Comparison of ENCODE assay signal across 8 cellular contexts in genomic region chr22:23182289-23183106, GRCh38. TPM values are rescaled to one million over a fixed set of nuclear protein-coding genes. Genes with fewer than 3 reads are reported as not detected.
DNase-seq lines count a peak whose midpoint lies in the region; ATAC-seq and TF ChIP-seq lines count a peak whose summit lies in the region.

No MANE protein-coding gene starts in this region.

- H2AFZ ChIP-seq in GM23338 (no peak overlapping the region), hepatocyte (no peak overlapping the region), smooth muscle cell (ENCODE audit: low read depth) (no peak overlapping the region)

- ATAC-seq in GM23338 (peak; percentile 1; the same call in 2 of the 3 replicates), GM18867 (IDR thresholded peaks at IDR 0.05; ENCODE audit: unreplicated experiment) (no peak), GM21529 (IDR thresholded peaks at IDR 0.05; ENCODE audit: unreplicated experiment) (no peak), GM18511 (IDR thresholded peaks at IDR 0.05; ENCODE audit: unreplicated experiment) (no peak)

- peak overlapping the region; percentile 93 for H3K4me2 ChIP-seq in GM23338
- peak overlapping the region; percentile 97 for H3K4me2 ChIP-seq in hepatocyte
- H3K4me2 ChIP-seq in smooth muscle cell = peak overlapping the region; percentile 77

- no peaks in the 10 kb centered on the region; the same call in 2 of the 3 replicates for H3K9me3 Mint-ChIP-seq in GM23338
- no peaks in the 10 kb centered on the region for H3K9me3 Mint-ChIP-seq in activated T-helper 2 cell treated with anti-CD3 and anti-CD28 coated beads, Interferon-gamma antibody, Interleukin-2, Interleukin-4, amounts not matched to agents 10 μg/mL and 5 μg/mL and 100 μg/mL, durations not matched to agents 14 hours and 24 hours and 36 hours

- peaks cover 62% of the 10 kb centered on the region for H3K4me1 Mint-ChIP-seq in GM23338
- peaks cover 46% of the 10 kb centered on the region for H3K4me1 Mint-ChIP-seq in activated T-helper 2 cell treated with anti-CD3 and anti-CD28 coated beads, Interferon-gamma antibody, Interleukin-2, Interleukin-4, amounts not matched to agents 10 μg/mL and 5 μg/mL and 100 μg/mL, durations not matched to agents 14 hours and 24 hours and 36 hours (ENCODE audit: low read depth)

- peak overlapping the region; percentile 83 for H3K4me3 Mint-ChIP-seq in GM23338
- H3K4me3 Mint-ChIP-seq in activated T-helper 2 cell treated with anti-CD3 and anti-CD28 coated beads, Interferon-gamma antibody, Interleukin-2, Interleukin-4, amounts not matched to agents 10 μg/mL and 5 μg/mL and 100 μg/mL, durations not matched to agents 14 hours and 24 hours and 36 hours (ENCODE audit: low read depth) = peak overlapping the region; percentile 87

- peaks cover 11% of the 10 kb centered on the region for H3K27me3 ChIP-seq in GM23338 (ENCODE audit: insufficient read depth)
- H3K27me3 ChIP-seq in hepatocyte = no peaks in the 10 kb centered on the region
- no peaks in the 10 kb centered on the region for H3K27me3 ChIP-seq in smooth muscle cell (ENCODE audit: low read depth)

- peaks cover 51% of the 10 kb centered on the region for H4K20me1 ChIP-seq in GM23338 (replicated peaks; ENCODE audit: insufficient read depth)
- peaks cover 63% of the 10 kb centered on the region for H4K20me1 ChIP-seq in hepatocyte (ENCODE audit: insufficient read depth, poor library complexity, severe bottlenecking)
- H4K20me1 ChIP-seq in smooth muscle cell (ENCODE audit: low read depth) = peaks cover 63% of the 10 kb centered on the region

- no peak overlapping the region for H3K27ac Mint-ChIP-seq in GM23338
- H3K27ac Mint-ChIP-seq in activated T-helper 2 cell treated with anti-CD3 and anti-CD28 coated beads, Interferon-gamma antibody, Interleukin-2, Interleukin-4, amounts not matched to agents 10 μg/mL and 5 μg/mL and 100 μg/mL, durations not matched to agents 14 hours and 24 hours and 36 hours = peak overlapping the region; percentile 84

- H3F3A ChIP-seq in GM23338 (replicated peaks; ENCODE audit: low read depth) (peaks cover 9% of the 10 kb centered on the region; the same call in 1 of the 2 replicates), smooth muscle cell (ENCODE audit: low read depth) (peaks cover 2% of the 10 kb centered on the region)

- no peak overlapping the region for H3K27ac ChIP-seq in GM23338 (ENCODE audit: low read depth)
- no peak overlapping the region for H3K27ac ChIP-seq in hepatocyte
- H3K27ac ChIP-seq in smooth muscle cell (ENCODE audit: low read depth) = no peak overlapping the region

- DNase-seq in GM23338 (ENCODE audit: low spot score) = peak; percentile 47
- peak; percentile 33 for DNase-seq in NCI-H526 treated with DMSO at 0.1 percent for 48 hours (lab: John Stamatoyannopoulos, UW)
- DNase-seq in activated T-helper 2 cell treated with anti-CD3 and anti-CD28 coated beads, Interferon-gamma antibody, Interleukin-2, Interleukin-4, amounts not matched to agents 10 μg/mL and 5 μg/mL and 100 μg/mL, durations not matched to agents 14 hours and 24 hours and 36 hours (ENCODE audit: low spot score) = no peak
- peak; percentile 56 for DNase-seq in hepatocyte (ENCODE audit: low spot score)
- DNase-seq in smooth muscle cell (lab: John Stamatoyannopoulos, UW; ENCODE audit: unreplicated experiment) = no peak

- intact Hi-C loops in activated T-helper 2 cell treated with anti-CD3 and anti-CD28 coated beads, Interferon-gamma antibody, Interleukin-2, Interleukin-4, amounts not matched to agents 10 μg/mL and 5 μg/mL and 100 μg/mL, durations not matched to agents 14 hours and 24 hours and 36 hours (cut with micrococcal nuclease) = loop anchor here (1.0 to 5.0 kb wide), 3 partner anchors 34 to 525 kb away; no protein-coding TSS in a partner anchor

- TF ChIP-seq CTCF in GM23338 (conservative IDR thresholded peaks at IDR 0.05; ENCODE audit: low read depth in 2 of 2) = no peak
- TF ChIP-seq CTCF in hepatocyte (IDR thresholded peaks at IDR 0.05; ENCODE audit: poor library complexity) = no peak
- TF ChIP-seq CTCF in smooth muscle cell (IDR thresholded peaks at IDR 0.05; ENCODE audit: borderline replicate concordance, insufficient read depth, poor library complexity, severe bottlenecking) = no peak

- H3K27me3 Mint-ChIP-seq in GM23338 (ENCODE audit: insufficient read depth, low read depth, poor library complexity) = peaks cover 33% of the 10 kb centered on the region
- H3K27me3 Mint-ChIP-seq in activated T-helper 2 cell treated with anti-CD3 and anti-CD28 coated beads, Interferon-gamma antibody, Interleukin-2, Interleukin-4, amounts not matched to agents 10 μg/mL and 5 μg/mL and 100 μg/mL, durations not matched to agents 14 hours and 24 hours and 36 hours (ENCODE audit: low read depth) = no peaks in the 10 kb centered on the region

- H3K4me3 ChIP-seq in GM23338 (peak overlapping the region; percentile 66), hepatocyte (peak overlapping the region; percentile 82), smooth muscle cell (peak overlapping the region; percentile 54)

- H3K79me2 ChIP-seq in GM23338 (replicated peaks; ENCODE audit: insufficient read depth) (peaks cover 63% of the 10 kb centered on the region), hepatocyte (peaks cover 64% of the 10 kb centered on the region), smooth muscle cell (ENCODE audit: low read depth) (peaks cover 42% of the 10 kb centered on the region)

- H3K9ac ChIP-seq in smooth muscle cell (ENCODE audit: low read depth) = no peak overlapping the region

- H3K9me2 ChIP-seq in GM23338 (ENCODE audit: insufficient read depth) = no peaks in the 10 kb centered on the region
- no peaks in the 10 kb centered on the region for H3K9me2 ChIP-seq in hepatocyte (replicated peaks; ENCODE audit: insufficient read depth)

- H3K36me3 ChIP-seq in GM23338 (ENCODE audit: insufficient read depth) (no peaks in the 10 kb centered on the region), hepatocyte (replicated peaks; ENCODE audit: insufficient read depth, low read depth) (no peaks in the 10 kb centered on the region), smooth muscle cell (ENCODE audit: low read depth) (no peaks in the 10 kb centered on the region)

- H3K4me1 ChIP-seq in GM23338 (ENCODE audit: insufficient read depth) (peaks cover 58% of the 10 kb centered on the region), hepatocyte (ENCODE audit: insufficient read depth) (peaks cover 51% of the 10 kb centered on the region), smooth muscle cell (ENCODE audit: low read depth) (peaks cover 20% of the 10 kb centered on the region)

- no peaks in the 10 kb centered on the region for H3K9me3 ChIP-seq in hepatocyte (ENCODE audit: low read depth)
- no peaks in the 10 kb centered on the region for H3K9me3 ChIP-seq in smooth muscle cell (replicated peaks; ENCODE audit: low read depth)

- 18% methylated on average over 13 of the region's 13 CpGs for WGBS in hepatocyte (ENCODE audit: low lambda C conversion rate, missing lambda C conversion rate)
- 24% methylated on average over 13 of the region's 13 CpGs for WGBS in smooth muscle cell (ENCODE audit: low lambda C conversion rate)

- H3K36me3 Mint-ChIP-seq in GM23338 (ENCODE audit: low read depth) = peaks cover 39% of the 10 kb centered on the region
- peaks cover 34% of the 10 kb centered on the region for H3K36me3 Mint-ChIP-seq in activated T-helper 2 cell treated with anti-CD3 and anti-CD28 coated beads, Interferon-gamma antibody, Interleukin-2, Interleukin-4, amounts not matched to agents 10 μg/mL and 5 μg/mL and 100 μg/mL, durations not matched to agents 14 hours and 24 hours and 36 hours (ENCODE audit: low read depth)

TF ChIP-seq in GM23338, 12 proteins besides CTCF, POLR2A, EP300 and RAD21 (continues in another document):
- TF ChIP-seq EZH2phosphoT487 (IDR thresholded peaks at IDR 0.05; ENCODE audit: unreplicated experiment) (no peak), POLR2AphosphoS5 (IDR thresholded peaks at IDR 0.05; ENCODE audit: low read depth) (no peak)

RNA-seq across cellular contexts. Expression of gene BCR, which starts 2.2 kb away (rescaled TPM):
- 101 and 121 TPM in 2 replicates for total RNA-seq in GM23338 (2014; rRNA removed; shearing (Covaris generic))
- polyA plus RNA-seq in GM23338 (2016; fragmentation: Nextera tagmentation; extraction: Ambion mirVana) (15.6 and 17.7 TPM in 2 replicates), hepatocyte (38.8 and 41.3 TPM in 2 replicates), smooth muscle cell (13.4 and 15.0 TPM in 2 replicates)
- total RNA-seq in activated T-helper 2 cell treated with anti-CD3 and anti-CD28 coated beads, Interferon-gamma antibody, Interleukin-2, Interleukin-4, amounts not matched to agents 10 μg/mL and 5 μg/mL and 100 μg/mL, durations not matched to agents 14 hours and 24 hours and 36 hours = 32.0 and 36.0 TPM in 2 replicates
- total RNA-seq in hepatocyte (42.2 and 50.4 TPM in 2 replicates), smooth muscle cell (11.1 and 15.4 TPM in 2 replicates)

RNA-seq across cellular contexts. Expression of gene RAB36, which starts 37.2 kb away (rescaled TPM):
- total RNA-seq in GM23338 (2014; rRNA removed; shearing (Covaris generic)) = 0.58 and 1.2 TPM in 2 replicates
- polyA plus RNA-seq in GM23338 (2016; fragmentation: Nextera tagmentation; extraction: Ambion mirVana) (0.43 and 0.58 TPM in 2 replicates), hepatocyte (4.8 and 5.3 TPM in 2 replicates), smooth muscle cell (2.0 and 4.1 TPM in 2 replicates)
- not detected in 2 replicates for total RNA-seq in activated T-helper 2 cell treated with anti-CD3 and anti-CD28 coated beads, Interferon-gamma antibody, Interleukin-2, Interleukin-4, amounts not matched to agents 10 μg/mL and 5 μg/mL and 100 μg/mL, durations not matched to agents 14 hours and 24 hours and 36 hours
- total RNA-seq in hepatocyte (1.8 and 2.7 TPM in 2 replicates), smooth muscle cell (1.1 and 1.9 TPM in 2 replicates)

RNA-seq across cellular contexts. Expression of gene RSPH14, which starts 40.7 kb away (rescaled TPM):
- not detected in 2 replicates for total RNA-seq in GM23338 (2014; rRNA removed; shearing (Covaris generic))
- polyA plus RNA-seq in GM23338 (2016; fragmentation: Nextera tagmentation; extraction: Ambion mirVana) (1.8 and 2.5 TPM in 2 replicates), hepatocyte (1.0 and 1.4 TPM in 2 replicates), smooth muscle cell (0.32 and 0.48 TPM in 2 replicates)
- not detected in 2 replicates for total RNA-seq in activated T-helper 2 cell treated with anti-CD3 and anti-CD28 coated beads, Interferon-gamma antibody, Interleukin-2, Interleukin-4, amounts not matched to agents 10 μg/mL and 5 μg/mL and 100 μg/mL, durations not matched to agents 14 hours and 24 hours and 36 hours
- total RNA-seq in hepatocyte (not detected in 2 replicates), smooth muscle cell (not detected in 2 replicates)

Comparison
In these comparisons a context has a peak if more than half of its experiments do, and no peak if none do; other contexts are left out.
1. DNase-seq: peak in GM23338 (single experiment), NCI-H526 treated with DMSO at 0.1 percent for 48 hours (single experiment) and hepatocyte (single experiment); none in activated T-helper 2 cell treated with anti-CD3 and anti-CD28 coated beads, Interferon-gamma antibody, Interleukin-2, Interleukin-4, amounts not matched to agents 10 μg/mL and 5 μg/mL and 100 μg/mL, durations not matched to agents 14 hours and 24 hours and 36 hours (single experiment) and smooth muscle cell (single experiment).
2. Peak in every context shown above with its lines, with median percentiles within 50 percentile points of each other: H3K4me2 ChIP-seq and H3K4me3 ChIP-seq.